Comparison of ENCODE assay signal across 37 cellular contexts in genomic region chr7:107492875-107493274, GRCh38. TPM values are rescaled to one million over a fixed set of nuclear protein-coding genes. Genes with fewer than 3 reads are reported as not detected.
"Had no signal": no experiment of that assay in that cellular context is flagged by ENCODE, and none has a peak within 500 bp of the region (broad histone marks: within the 10 kb centered on the region; RNA-seq: fewer than 3 reads in every experiment).

No MANE protein-coding gene starts in this region.

- H3K4me3 ChIP-seq: MG63 had no signal

- H3K36me3 ChIP-seq: MG63 had no signal

- H3K27ac ChIP-seq: KMS-11 had no signal

- H3K9me3 ChIP-seq: MG63 had no signal

- DNase-seq: Karpas-422, Kasumi-1, MG63, MM.1S, MV-4-11, NCI-H1048, NCI-H1092, NCI-H1092 treated with DMSO at 0.1 percent for 48 hours, NCI-H1105, NCI-H1105 treated with DMSO at 0.1 percent for 48 hours, NCI-H1417, NCI-H1417 treated with DMSO at 0.1 percent for 48 hours, NCI-H1436, NCI-H1436 treated with DMSO at 0.1 percent for 48 hours, NCI-H146, NCI-H1694, NCI-H1694 treated with DMSO at 0.1 percent for 48 hours, NCI-H187, NCI-H187 treated with DMSO at 0.1 percent for 48 hours, NCI-H1930, NCI-H2029, NCI-H2029 treated with DMSO at 0.1 percent for 48 hours, NCI-H2081, NCI-H2081 treated with DMSO at 0.1 percent for 48 hours, NCI-H2107, NCI-H2171, NCI-H2171 treated with DMSO at 0.1 percent for 48 hours, NCI-H2227 treated with DMSO at 0.1 percent for 48 hours, NCI-H226, NCI-H345, NCI-H446, NCI-H446 treated with DMSO at 0.1 percent for 48 hours, NCI-H510A had no signal

- H3K27me3 ChIP-seq: MG63 had no signal

RNA-seq across cellular contexts. Expression of gene GPR22, which starts 23.0 kb away (rescaled TPM):
- total RNA-seq: LHCN-M2, M059J, MCF 10A had no signal
